In the genomic region with DNA sequence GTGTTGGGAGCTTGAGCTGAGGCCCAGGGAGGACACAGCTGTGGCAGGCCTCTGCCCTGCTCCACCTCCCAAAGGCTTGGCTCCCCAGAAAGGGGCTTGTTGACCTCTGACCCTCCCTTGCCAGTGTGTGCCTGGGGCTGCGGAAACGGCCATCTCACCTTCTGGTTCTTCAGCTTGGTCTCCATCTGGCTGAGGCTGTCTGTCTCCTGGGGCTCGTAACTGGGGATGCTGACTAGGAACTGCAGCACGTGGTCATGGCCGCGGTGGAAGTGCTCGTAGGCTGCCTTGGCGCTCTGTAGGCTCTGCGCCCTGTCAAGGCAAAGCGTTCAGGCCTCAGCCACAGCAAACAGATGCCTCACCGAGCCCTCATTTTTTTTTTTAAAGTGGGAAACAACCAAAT, we compare ENCODE assay signal across 20 cellular contexts. TPM values are rescaled to one million over a fixed set of nuclear protein-coding genes. Genes with fewer than 3 reads are reported as not detected.
DNase-seq lines count a peak whose midpoint lies in the region; ATAC-seq, FAIRE-seq and TF ChIP-seq lines count a peak whose summit lies in the region.
"Had no signal": no experiment of that assay in that cellular context is flagged by ENCODE, and none has a peak within 500 bp of the region (broad histone marks: within the 10 kb centered on the region; RNA-seq: fewer than 3 reads in every experiment).

No MANE protein-coding gene starts in this region.

- in situ Hi-C loops in IMR-90 (cut with MboI; ENCODE audit: low sequenced_read_pairs) (no loop called here), K562 (cut with MboI) (no loop called here)

- no peaks in the 10 kb centered on the region for H3K79me1 ChIP-seq in IMR-90 (ENCODE audit: low read depth in 1 of 2, low read length in 2 of 2)

- no peak overlapping the region for H3K23ac ChIP-seq in IMR-90 (ENCODE audit: low read depth, low read length)

- H3K27me3 ChIP-seq in IMR-90 (ENCODE audit: control insufficient read depth, insufficient read depth, low read length) (no peaks in the 10 kb centered on the region), K562 (ENCODE audit: control insufficient read depth in 2 of 2, insufficient read depth in 2 of 2, low read length in 2 of 2) (peaks cover 0 to 5% of the 10 kb centered on the region in 2 experiments; a peak in 1 of 5 replicates)
- H3K27me3 ChIP-seq: BE2C had no signal

- H3K4me3 ChIP-seq in IMR-90 (ENCODE audit: insufficient read depth, low read depth, low read length) (no peak overlapping the region), K562 (no peak overlapping the region)
- H3K4me3 ChIP-seq: GM23338 had no signal

- no peak overlapping the region for H2BK5ac ChIP-seq in IMR-90 (ENCODE audit: low read depth, low read length, poor library complexity, severe bottlenecking)

- H3K27ac ChIP-seq in C4-2B, result peak overlapping the region; percentile 79
- no peak overlapping the region for H3K27ac ChIP-seq in IMR-90 (ENCODE audit: insufficient read depth, low read length)
- H3K27ac ChIP-seq in K562 (ENCODE audit: extremely low read depth, low read depth, low read length), result no peak overlapping the region
- H3K27ac ChIP-seq: HL-60 had no signal

- no peak overlapping the region for H3K56ac ChIP-seq in IMR-90 (ENCODE audit: extremely low read depth, insufficient read depth, low read length)

- H2AK9ac ChIP-seq in IMR-90 (replicated peaks; ENCODE audit: low read depth, low read length, poor library complexity), result peak overlapping the region; percentile 51

- TF ChIP-seq RAD21 in IMR-90 (IDR thresholded peaks at IDR 0.05; ENCODE audit: low read length), result no peak
- no peak for TF ChIP-seq RAD21 in K562 (CRISPR knock-in tag; conservative IDR thresholded peaks at IDR 0.05 in 1 of 2, IDR thresholded peaks at IDR 0.05 in 1 of 2)

- intact Hi-C loops in IMR-90 (cut with micrococcal nuclease) (no loop called here), K562 (cut with micrococcal nuclease) (no loop called here)

- CTCF ChIA-PET in IMR-90 (lab: Yijun Ruan, JAX), result no interaction called here
- CTCF ChIA-PET in K562 (lab: Yijun Ruan, JAX; ENCODE audit: low intra/inter-chr PET ratio), result no interaction called here

- H2AK5ac ChIP-seq in IMR-90 (ENCODE audit: low read depth, low read length), result no peak overlapping the region

- POLR2A ChIA-PET in IMR-90 (lab: Charles Lee; ENCODE audit: unreplicated experiment) (no interaction called here), K562 (lab: Yijun Ruan, JAX) (interaction anchor here (1.1 kb wide), 1 partner anchor 15 kb away, joined by 3 read pairs; no protein-coding TSS in a partner anchor)

- no peaks in the 10 kb centered on the region for H3K79me2 ChIP-seq in K562 (ENCODE audit: control insufficient read depth, insufficient read depth, low read length)

- H4K5ac ChIP-seq in IMR-90 (ENCODE audit: low read depth, low read length), result no peak overlapping the region

- H3K9me1 ChIP-seq in IMR-90 (ENCODE audit: insufficient read depth, low read length), result peaks cover 2% of the 10 kb centered on the region; the same call in 1 of the 2 replicates
- peaks cover 3% of the 10 kb centered on the region for H3K9me1 ChIP-seq in K562 (ENCODE audit: control insufficient read depth, insufficient read depth, low read length)

- no peak overlapping the region for H3K27ac Mint-ChIP-seq in stimulated activated effector memory CD8-positive, alpha-beta T cell treated with anti-CD3 and anti-CD28 coated beads, Interleukin-12 subunit alpha, Interleukin-12 subunit beta, amount 100 ng/mL, for 72 hours
- H3K27ac Mint-ChIP-seq: CD4-positive, alpha-beta T cell; GM23338 had no signal

- H3K9me3 ChIP-seq in IMR-90 (ENCODE audit: control insufficient read depth, insufficient read depth, low read length), result no peaks in the 10 kb centered on the region
- no peaks in the 10 kb centered on the region for H3K9me3 ChIP-seq in K562 (replicated peaks; ENCODE audit: control insufficient read depth, insufficient read depth, low read depth, low read length)
- H3K9me3 ChIP-seq: BE2C, Caco-2 had no signal

- peaks cover 11% of the 10 kb centered on the region for H3K4me1 Mint-ChIP-seq in stimulated activated effector memory CD8-positive, alpha-beta T cell treated with anti-CD3 and anti-CD28 coated beads, Interleukin-12 subunit alpha, Interleukin-12 subunit beta, amount 100 ng/mL, for 72 hours
- H3K4me1 Mint-ChIP-seq: GM23338 had no signal

- ATAC-seq in IMR-90 (ENCODE audit: low read depth) (no peak), K562 (no peak), HG03520 (IDR thresholded peaks at IDR 0.05; ENCODE audit: unreplicated experiment) (no peak)
- ATAC-seq in stimulated activated effector memory CD8-positive, alpha-beta T cell treated with anti-CD3 and anti-CD28 coated beads, Interleukin-12 subunit alpha, Interleukin-12 subunit beta, amount 100 ng/mL, for 72 hours, result peak; percentile 33
- ATAC-seq: GM23338 had no signal

- 79% methylated on average over 2 of the region's 11 CpGs; no CpG with 5 or more reads in 1 of the 2 experiments for WGBS in IMR-90 (ENCODE audit: extremely low coverage in 2 of 2, insufficient read length in 1 of 2), 2 experiments
- 77% methylated on average over 11 of the region's 11 CpGs for WGBS in K562 (ENCODE audit: insufficient coverage, low coverage, missing lambda C conversion rate)

- no peaks in the 10 kb centered on the region; the same call in 1 of the 2 replicates for H4K20me1 ChIP-seq in IMR-90 (ENCODE audit: insufficient read depth, low read length)
- H4K20me1 ChIP-seq in K562 (replicated peaks; ENCODE audit: control insufficient read depth, insufficient read depth, low read length), result peaks cover 12% of the 10 kb centered on the region

- TF ChIP-seq EP300 in K562 (IDR thresholded peaks at IDR 0.05; ENCODE audit: low read length), result no peak

- H3K9ac ChIP-seq in IMR-90 (ENCODE audit: low read depth, low read length) (no peak overlapping the region), K562 (ENCODE audit: insufficient read depth in 1 of 2, low read depth in 2 of 2, low read length in 2 of 2) (no peak overlapping the region)

- H3K4me1 ChIP-seq in IMR-90 (ENCODE audit: control insufficient read depth, insufficient read depth, low read length), result peaks cover 8% of the 10 kb centered on the region
- peaks cover 17 to 52% of the 10 kb centered on the region in 2 experiments; a peak in 4 of 5 replicates for H3K4me1 ChIP-seq in K562 (replicated peaks in 1 of 2; ENCODE audit: control insufficient read depth in 2 of 2, insufficient read depth in 2 of 2, low read length in 2 of 2)
- H3K4me1 ChIP-seq: Caco-2 had no signal

- BruUV-seq in IMR-90 (replicated peaks; lab: Mats Ljungman, UMichigan) (no TSS peak), K562 (replicated peaks; lab: Mats Ljungman, UMichigan) (no TSS peak)

- no peak overlapping the region for H2BK20ac ChIP-seq in IMR-90 (ENCODE audit: low read depth, low read length)

- H4K8ac ChIP-seq in IMR-90 (ENCODE audit: low read depth in 2 of 2, low read length in 2 of 2), result no peak overlapping the region

- H3K9me3 Mint-ChIP-seq in stimulated activated effector memory CD8-positive, alpha-beta T cell treated with anti-CD3 and anti-CD28 coated beads, Interleukin-12 subunit alpha, Interleukin-12 subunit beta, amount 100 ng/mL, for 72 hours, result no peaks in the 10 kb centered on the region
- H3K9me3 Mint-ChIP-seq: CD4-positive, alpha-beta T cell; GM23338; IgD-negative memory B cell had no signal

- H3K18ac ChIP-seq in IMR-90 (ENCODE audit: low read depth, low read length), result no peak overlapping the region

- no peak for DNase-seq in IMR-90
- DNase-seq in K562 (ENCODE audit: extremely low read depth in 1 of 4, low spot score in 3 of 4), result no peak
- DNase-seq in stimulated activated effector memory CD8-positive, alpha-beta T cell treated with anti-CD3 and anti-CD28 coated beads, Interleukin-12 subunit alpha, Interleukin-12 subunit beta, amount 100 ng/mL, for 72 hours (ENCODE audit: low spot score in 2 of 2), result no peak
- DNase-seq in activated CD4-positive, alpha-beta T cell treated with anti-CD3 and anti-CD28 coated beads for 1 hour, result no peak
- DNase-seq: ACHN; BE2C; C1 segment of cervical spinal cord; Caco-2; CD4-positive, alpha-beta T cell; DMS79 treated with DMSO at 0.1 percent for 48 hours; GF-D8; HCEC 1CT had no signal

- no peak overlapping the region for H2BK120ac ChIP-seq in IMR-90 (ENCODE audit: low read depth, low read length)

- no peak overlapping the region for H3K4ac ChIP-seq in IMR-90 (ENCODE audit: low read depth, low read length)

- TF ChIP-seq POLR2A in IMR-90 (IDR thresholded peaks at IDR 0.05; ENCODE audit: low read depth, low read length) (no peak), K562 (conservative IDR thresholded peaks at IDR 0.05) (no peak)

- H3K14ac ChIP-seq in IMR-90 (replicated peaks; ENCODE audit: low read depth, low read length), result no peak overlapping the region

- H3K4me2 ChIP-seq in IMR-90 (ENCODE audit: low read depth, low read length), result no peak overlapping the region
- H3K4me2 ChIP-seq in K562 (ENCODE audit: insufficient read depth, low read length), result no peak overlapping the region
- H3K4me2 ChIP-seq: GM23338 had no signal

- no peak overlapping the region for H2BK15ac ChIP-seq in IMR-90 (ENCODE audit: low read depth, low read length)

- no peak overlapping the region for H4K91ac ChIP-seq in IMR-90 (ENCODE audit: insufficient read depth, low read depth, low read length)

- no peak overlapping the region for H2AFZ ChIP-seq in IMR-90 (replicated peaks; ENCODE audit: low read length, poor library complexity)
- H2AFZ ChIP-seq in K562 (ENCODE audit: low read depth, low read length), result no peak overlapping the region
- H2AFZ ChIP-seq: GM23338 had no signal

- peaks cover 20% of the 10 kb centered on the region for H3K36me3 ChIP-seq in IMR-90 (ENCODE audit: control insufficient read depth, insufficient read depth, low read length)
- peaks cover 13% of the 10 kb centered on the region; the same call in 2 of the 3 replicates for H3K36me3 ChIP-seq in K562 (ENCODE audit: control insufficient read depth, insufficient read depth, low read length)

- dilution Hi-C loops in IMR-90 (cut with HindIII; ENCODE audit: low sequenced_read_pairs, unreplicated experiment), result no loop called here

- no peak overlapping the region for H3K4me3 Mint-ChIP-seq in stimulated activated effector memory CD8-positive, alpha-beta T cell treated with anti-CD3 and anti-CD28 coated beads, Interleukin-12 subunit alpha, Interleukin-12 subunit beta, amount 100 ng/mL, for 72 hours
- H3K4me3 Mint-ChIP-seq: CD4-positive, alpha-beta T cell; GM23338; IgD-negative memory B cell had no signal

- FAIRE-seq in K562 (lab: Jason Lieb, UNC), result no peak
- FAIRE-seq: A204.1, D721Med, H54 had no signal

- peaks cover 18% of the 10 kb centered on the region for H3K36me3 Mint-ChIP-seq in stimulated activated effector memory CD8-positive, alpha-beta T cell treated with anti-CD3 and anti-CD28 coated beads, Interleukin-12 subunit alpha, Interleukin-12 subunit beta, amount 100 ng/mL, for 72 hours

- TF ChIP-seq CTCF in C4-2B (conservative IDR thresholded peaks at IDR 0.05), result no peak
- no peak for TF ChIP-seq CTCF in IMR-90 (conservative IDR thresholded peaks at IDR 0.05; ENCODE audit: low read depth, low read length)
- no peak for TF ChIP-seq CTCF in K562 (IDR thresholded peaks at IDR 0.05 in 2 of 3, conservative IDR thresholded peaks at IDR 0.05 in 1 of 3; ENCODE audit: insufficient read depth in 2 of 3, low read depth in 1 of 3, low read length in 3 of 3)

RNA-seq across cellular contexts. Expression of a gene that starts 42.7 kb away (rescaled TPM):
- total RNA-seq in IMR-90 (2012; rRNA removed) (5.7 and 7.8 TPM in 2 replicates), K562 (2014; rRNA removed) (20.6 and 20.8 TPM in 2 replicates), K562 (2014; rRNA removed; fragmentation: Illumina TruSeq; extraction: Trizol) (19.8 and 23.9 TPM in 2 replicates), K562 (2015; rRNA removed; fragmentation: Illumina TruSeq; extraction: Trizol) (24.4 and 25.0 TPM in 2 replicates), K562 (2021) (40.9 and 45.7 TPM in 2 replicates)
- polyA plus RNA-seq in IMR-90 (2012; rRNA removed) (12.9 and 16.3 TPM in 2 replicates), K562 (2011; rRNA removed) (14.9 and 15.4 TPM in 2 replicates), K562 (2014; fragmentation: Illumina TruSeq; extraction: Trizol) (31.2 and 34.2 TPM in 2 replicates), K562 (2014; fragmentation: Nextera tagmentation; extraction: Ambion mirVana) (1 to 10 TPM; 1.5 to 2.4 TPM), K562 (2014; rRNA removed) (21.1 and 25.5 TPM in 2 replicates)
- 7.6 and 8.8 TPM in 2 replicates for polyA plus RNA-seq in IMR-90 (2012; cell fraction: cytosol; rRNA removed)
- polyA plus RNA-seq in IMR-90 (2012; cell fraction: nucleus; rRNA removed; ENCODE audit: low replicate concordance), result 43.7 and 49.4 TPM in 2 replicates
- 79.4 and 106 TPM in 2 replicates for total RNA-seq in K562 (2011; cell fraction: chromatin; rRNA removed; ENCODE audit: low replicate concordance)
- 59.1 and 60.7 TPM in 2 replicates for total RNA-seq in K562 (2011; cell fraction: nucleolus; rRNA removed)
- total RNA-seq in K562 (2011; cell fraction: nucleoplasm; rRNA removed), result 65.0 TPM in 2 replicates
- 14.7 and 17.3 TPM in 2 replicates for polyA plus RNA-seq in K562 (2011; cell fraction: cytosol; rRNA removed)
- 42.6 and 53.3 TPM in 2 replicates for polyA plus RNA-seq in K562 (2011; cell fraction: nucleus; rRNA removed)
- 29.7 and 30.3 TPM in 2 replicates for polyA plus RNA-seq in K562 (2012)
- polyA minus RNA-seq in K562 (2011; rRNA and poly(A)+ RNA removed), result 17.7 and 25.8 TPM in 2 replicates
- polyA minus RNA-seq in K562 (2011; cell fraction: cytosol; rRNA and poly(A)+ RNA removed), result 16.8 and 27.0 TPM in 2 replicates
- polyA minus RNA-seq in K562 (2011; cell fraction: nucleus; rRNA and poly(A)+ RNA removed), result 21.5 and 21.8 TPM in 2 replicates

RNA-seq across cellular contexts. Expression of a gene that starts 42.9 kb away (rescaled TPM):
- total RNA-seq in IMR-90 (2012; rRNA removed), result 26.0 and 27.8 TPM in 2 replicates
- 53.2 and 54.2 TPM in 2 replicates for polyA plus RNA-seq in IMR-90 (2012; rRNA removed)
- 28.8 and 39.4 TPM in 2 replicates for polyA plus RNA-seq in IMR-90 (2012; cell fraction: cytosol; rRNA removed)
- 63.0 and 63.9 TPM in 2 replicates for polyA plus RNA-seq in IMR-90 (2012; cell fraction: nucleus; rRNA removed; ENCODE audit: low replicate concordance)
- 172 and 226 TPM in 2 replicates for total RNA-seq in K562 (2011; cell fraction: chromatin; rRNA removed; ENCODE audit: low replicate concordance)
- total RNA-seq in K562 (2011; cell fraction: nucleolus; rRNA removed), result 74.0 and 74.7 TPM in 2 replicates
- total RNA-seq in K562 (2011; cell fraction: nucleoplasm; rRNA removed), result 112 and 153 TPM in 2 replicates
- 36.5 and 41.6 TPM in 2 replicates for total RNA-seq in K562 (2014; rRNA removed)
- total RNA-seq in K562 (2014; rRNA removed; fragmentation: Illumina TruSeq; extraction: Trizol), result 59.6 and 76.9 TPM in 2 replicates
- 70.9 and 72.4 TPM in 2 replicates for total RNA-seq in K562 (2015; rRNA removed; fragmentation: Illumina TruSeq; extraction: Trizol)
- 92.7 and 97.6 TPM in 2 replicates for total RNA-seq in K562 (2021)
- polyA plus RNA-seq in K562 (2011; rRNA removed), result 60.2 and 63.0 TPM in 2 replicates
- polyA plus RNA-seq in K562 (2011; cell fraction: cytosol; rRNA removed), result 49.4 and 62.8 TPM in 2 replicates
- polyA plus RNA-seq in K562 (2011; cell fraction: nucleus; rRNA removed), result 66.8 and 89.3 TPM in 2 replicates
- 65.5 and 88.3 TPM in 2 replicates for polyA plus RNA-seq in K562 (2012)
- polyA plus RNA-seq in K562 (2014; fragmentation: Illumina TruSeq; extraction: Trizol), result 96.4 and 99.2 TPM in 2 replicates
- 1 to 10 TPM; 6.7 to 8.3 TPM for polyA plus RNA-seq in K562 (2014; fragmentation: Nextera tagmentation; extraction: Ambion mirVana)
- 83.1 and 89.8 TPM in 2 replicates for polyA plus RNA-seq in K562 (2014; rRNA removed)
- 78.7 and 80.6 TPM in 2 replicates for polyA minus RNA-seq in K562 (2011; rRNA and poly(A)+ RNA removed)
- polyA minus RNA-seq in K562 (2011; cell fraction: cytosol; rRNA and poly(A)+ RNA removed), result 28.9 and 29.7 TPM in 2 replicates
- polyA minus RNA-seq in K562 (2011; cell fraction: nucleus; rRNA and poly(A)+ RNA removed), result 31.8 and 43.2 TPM in 2 replicates

RNA-seq across cellular contexts. Expression of a gene that starts 46.9 kb away (rescaled TPM):
- total RNA-seq in IMR-90 (2012; rRNA removed) (0.28 and 0.36 TPM in 2 replicates), K562 (2014; rRNA removed) (0.09 and 0.16 TPM in 2 replicates), K562 (2014; rRNA removed; fragmentation: Illumina TruSeq; extraction: Trizol) (0.03 TPM in 1 of 2 replicates, not detected in the other), K562 (2015; rRNA removed; fragmentation: Illumina TruSeq; extraction: Trizol) (0.04 TPM in 1 of 2 replicates, not detected in the other), K562 (2021) (0.07 and 0.13 TPM in 2 replicates)
- polyA plus RNA-seq in IMR-90 (2012; rRNA removed) (0.19 and 0.34 TPM in 2 replicates), K562 (2011; rRNA removed) (0.05 and 0.07 TPM in 2 replicates), K562 (2014; fragmentation: Illumina TruSeq; extraction: Trizol) (0.03 and 0.10 TPM in 2 replicates), K562 (2014; fragmentation: Nextera tagmentation; extraction: Ambion mirVana) (under 1 TPM in 1 of 2 experiments, not detected in 1; 0.15 TPM), K562 (2014; rRNA removed) (0.01 and 0.03 TPM in 2 replicates)
- polyA plus RNA-seq in IMR-90 (2012; cell fraction: cytosol; rRNA removed), result 0.10 and 0.38 TPM in 2 replicates
- polyA plus RNA-seq in IMR-90 (2012; cell fraction: nucleus; rRNA removed; ENCODE audit: low replicate concordance), result 1.4 and 2.1 TPM in 2 replicates
- total RNA-seq in K562 (2011; cell fraction: chromatin; rRNA removed; ENCODE audit: low replicate concordance), result 0.07 and 0.19 TPM in 2 replicates
- total RNA-seq in K562 (2011; cell fraction: nucleolus; rRNA removed), result 0.17 and 0.53 TPM in 2 replicates
- 0.44 TPM in 1 of 2 replicates, not detected in the other for total RNA-seq in K562 (2011; cell fraction: nucleoplasm; rRNA removed)
- polyA plus RNA-seq in K562 (2011; cell fraction: cytosol; rRNA removed), result 0.04 TPM in 2 replicates
- 0.11 and 0.33 TPM in 2 replicates for polyA plus RNA-seq in K562 (2011; cell fraction: nucleus; rRNA removed)
- 0.13 and 0.22 TPM in 2 replicates for polyA plus RNA-seq in K562 (2012)
- polyA minus RNA-seq in K562 (2011; rRNA and poly(A)+ RNA removed), result 0.11 and 0.39 TPM in 2 replicates
- polyA minus RNA-seq in K562 (2011; cell fraction: cytosol; rRNA and poly(A)+ RNA removed), result 0.19 and 0.27 TPM in 2 replicates
- 0.11 and 0.13 TPM in 2 replicates for polyA minus RNA-seq in K562 (2011; cell fraction: nucleus; rRNA and poly(A)+ RNA removed)
- total RNA-seq: CD4-positive, alpha-beta T cell had no signal
